Comparison of ENCODE assay signal across 8 cellular contexts in the genomic region with DNA sequence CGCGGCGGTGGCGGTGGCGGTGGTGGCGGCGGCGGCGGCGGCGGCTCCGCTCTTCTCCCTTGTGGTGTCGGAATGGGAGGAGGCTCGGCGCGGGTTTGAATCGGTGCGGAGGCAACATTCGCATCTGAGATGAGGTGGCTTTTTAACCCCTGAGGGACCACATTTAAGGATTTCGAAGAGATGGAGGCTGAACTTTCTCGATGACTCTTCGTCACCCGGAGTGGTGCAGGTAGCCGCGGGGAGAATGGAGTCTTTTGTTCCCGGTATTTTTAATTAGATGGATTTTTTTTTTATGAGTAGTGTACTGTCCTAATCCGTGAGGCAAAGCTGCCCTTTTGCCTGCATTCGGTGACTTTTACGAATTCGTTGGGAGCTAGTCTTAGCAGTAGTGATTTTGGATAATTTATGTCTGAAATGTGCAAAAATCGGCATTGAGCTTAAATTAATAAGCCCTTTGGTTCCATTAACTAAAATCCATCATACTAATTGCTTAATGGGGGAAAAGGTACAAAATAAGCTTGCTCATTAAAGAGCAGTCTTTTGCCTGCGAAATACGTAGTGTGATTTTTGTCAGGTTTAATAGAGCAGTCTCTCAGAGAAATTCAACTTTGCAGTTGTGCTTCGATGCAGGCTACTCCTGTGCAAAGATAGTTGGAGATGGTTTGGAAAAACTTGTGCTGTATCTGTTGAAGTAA.
DNase-seq lines count a peak whose midpoint lies in the region; ATAC-seq and TF ChIP-seq lines count a peak whose summit lies in the region.

No MANE protein-coding gene starts in this region.

- H3K9me2 ChIP-seq in neural cell (ENCODE audit: insufficient read depth, low read length) (no peaks in the 10 kb centered on the region), OCI-LY7 (ENCODE audit: insufficient read depth, low read length) (no peaks in the 10 kb centered on the region)

- H3K27ac ChIP-seq in Peyer's patch (peak overlapping the region in 1 of 4 donors; percentile 59), neural cell (ENCODE audit: low read length) (peak overlapping the region; percentile 63), OCI-LY7 (ENCODE audit: low read depth, low read length, poor library complexity, severe bottlenecking) (no peak overlapping the region)

- H3K4me3 Mint-ChIP-seq in stimulated activated naive CD8-positive, alpha-beta T cell treated with anti-CD3 and anti-CD28 coated beads, Interleukin-15, Interleukin-2, amounts not matched to agents 100 ng/mL and 50 ng/mL, for 24 hours: peak overlapping the region; percentile 76

- no peaks in the 10 kb centered on the region for H3F3A ChIP-seq in neural cell (ENCODE audit: insufficient read depth, low read length, poor library complexity, severe bottlenecking)

- H3K36me3 ChIP-seq in Peyer's patch (no peaks in the 10 kb centered on the region), neural cell (ENCODE audit: insufficient read depth, low read length) (no peaks in the 10 kb centered on the region), OCI-LY7 (ENCODE audit: insufficient read depth, low read length) (no peaks in the 10 kb centered on the region), mucosa of descending colon (ENCODE audit: low read depth) (no peaks in the 10 kb centered on the region)

- H3K4me3 ChIP-seq in Peyer's patch (peak overlapping the region; percentile 32 to 62 (median 50)), epithelial cell of esophagus (ENCODE audit: low read length) (peak overlapping the region; percentile 70), neural cell (ENCODE audit: low read length) (peak overlapping the region; percentile 72), OCI-LY7 (ENCODE audit: low read depth, low read length, poor library complexity, severe bottlenecking) (no peak overlapping the region), mucosa of descending colon (no peak overlapping the region)

- intact Hi-C loops in OCI-LY7 (cut with micrococcal nuclease; ENCODE audit: unreplicated experiment) (no loop called here), mucosa of descending colon (cut with DNase I, micrococcal nuclease) (no loop called here)

- H3K36me3 Mint-ChIP-seq in stimulated activated naive CD8-positive, alpha-beta T cell treated with anti-CD3 and anti-CD28 coated beads, Interleukin-15, Interleukin-2, amounts not matched to agents 100 ng/mL and 50 ng/mL, for 24 hours (ENCODE audit: low read depth): peaks cover 5% of the 10 kb centered on the region

- POLR2A ChIA-PET in OCI-LY7 (lab: Charles Lee): interaction anchor here (0.5 kb wide), 1 partner anchor 21 kb away, joined by 3 read pairs; no protein-coding TSS in a partner anchor

- peaks cover 70% of the 10 kb centered on the region for H3K27me3 Mint-ChIP-seq in stimulated activated naive CD8-positive, alpha-beta T cell treated with anti-CD3 and anti-CD28 coated beads, Interleukin-15, Interleukin-2, amounts not matched to agents 100 ng/mL and 50 ng/mL, for 24 hours

- no peaks in the 10 kb centered on the region for H3K9me3 Mint-ChIP-seq in stimulated activated naive CD8-positive, alpha-beta T cell treated with anti-CD3 and anti-CD28 coated beads, Interleukin-15, Interleukin-2, amounts not matched to agents 100 ng/mL and 50 ng/mL, for 24 hours

- H3K79me2 ChIP-seq in neural cell (replicated peaks; ENCODE audit: insufficient read depth, low read length) (peaks cover 39% of the 10 kb centered on the region), OCI-LY7 (ENCODE audit: insufficient read depth, low read depth, low read length) (no peaks in the 10 kb centered on the region)

- no peaks in the 10 kb centered on the region for H4K20me1 ChIP-seq in neural cell (ENCODE audit: insufficient read depth)
- no peaks in the 10 kb centered on the region for H4K20me1 ChIP-seq in OCI-LY7 (ENCODE audit: insufficient read depth, low read length)

- H3K9me3 ChIP-seq in Peyer's patch (no peaks in the 10 kb centered on the region), neural cell (ENCODE audit: low read length) (no peaks in the 10 kb centered on the region), OCI-LY7 (ENCODE audit: low read length) (no peaks in the 10 kb centered on the region), mucosa of descending colon (no peaks in the 10 kb centered on the region)

- BruUV-seq in OCI-LY7 (replicated peaks; lab: Mats Ljungman, UMichigan): no TSS peak

- TF ChIP-seq RAD21 in neural cell (conservative IDR thresholded peaks at IDR 0.05): no peak

- H3K27me3 ChIP-seq in Peyer's patch: peaks cover 0 to 10% of the 10 kb centered on the region in 2 donors
- peaks cover 6% of the 10 kb centered on the region for H3K27me3 ChIP-seq in neural cell (ENCODE audit: insufficient read depth, low read depth, low read length)

- ATAC-seq in stimulated activated naive CD8-positive, alpha-beta T cell treated with anti-CD3 and anti-CD28 coated beads, Interleukin-15, Interleukin-2, amounts not matched to agents 100 U/mL and 50 U/mL, for 24 hours: no peak
- ATAC-seq in GM21786 (IDR thresholded peaks at IDR 0.05; ENCODE audit: unreplicated experiment) (no peak), mucosa of descending colon (no peak)

- no peak overlapping the region for H3K27ac Mint-ChIP-seq in stimulated activated naive CD8-positive, alpha-beta T cell treated with anti-CD3 and anti-CD28 coated beads, Interleukin-15, Interleukin-2, amounts not matched to agents 100 ng/mL and 50 ng/mL, for 24 hours

- no peak for TF ChIP-seq EP300 in neural cell (conservative IDR thresholded peaks at IDR 0.05; ENCODE audit: poor library complexity, severe bottlenecking)

- CTCF ChIA-PET in OCI-LY7 (lab: Charles Lee; ENCODE audit: unreplicated experiment): no interaction called here

- H2AFZ ChIP-seq in neural cell (ENCODE audit: low read depth, low read length): no peak overlapping the region
- H2AFZ ChIP-seq in OCI-LY7 (ENCODE audit: low read length): no peak overlapping the region

- no peak for TF ChIP-seq CTCF in Peyer's patch (IDR thresholded peaks at IDR 0.05)
- TF ChIP-seq CTCF in epithelial cell of esophagus (IDR thresholded peaks at IDR 0.05; ENCODE audit: insufficient read depth, low read depth, low read length, missing control alignments): no peak
- TF ChIP-seq CTCF in neural cell (IDR thresholded peaks at IDR 0.05; ENCODE audit: poor library complexity, severe bottlenecking): no peak
- no peak for TF ChIP-seq CTCF in OCI-LY7 (conservative IDR thresholded peaks at IDR 0.05; ENCODE audit: low read length)
- TF ChIP-seq CTCF in mucosa of descending colon (IDR thresholded peaks at IDR 0.05): no peak

- H3K4me1 ChIP-seq in Peyer's patch (peaks cover 0 to 10% (median 4%) of the 10 kb centered on the region in 4 donors), OCI-LY7 (ENCODE audit: insufficient read depth, low read length, poor library complexity, severe bottlenecking) (no peaks in the 10 kb centered on the region), mucosa of descending colon (ENCODE audit: low read depth) (peaks cover 8% of the 10 kb centered on the region)

- H3K4me1 Mint-ChIP-seq in stimulated activated naive CD8-positive, alpha-beta T cell treated with anti-CD3 and anti-CD28 coated beads, Interleukin-15, Interleukin-2, amounts not matched to agents 100 ng/mL and 50 ng/mL, for 24 hours (ENCODE audit: low read depth): peaks cover 21% of the 10 kb centered on the region

- no peak for TF ChIP-seq POLR2A in Peyer's patch (IDR thresholded peaks at IDR 0.05)

- no peak for DNase-seq in stimulated activated naive CD8-positive, alpha-beta T cell treated with anti-CD3 and anti-CD28 coated beads, Interleukin-15, Interleukin-2, amounts not matched to agents 100 U/mL and 50 U/mL, for 24 hours
- DNase-seq in Peyer's patch (no peak), epithelial cell of esophagus (ENCODE audit: low read depth) (no peak), OCI-LY7 (ENCODE audit: low spot score) (no peak), mucosa of descending colon (no peak)

- H3K4me2 ChIP-seq in neural cell (ENCODE audit: low read length): peak overlapping the region; percentile 83
- H3K4me2 ChIP-seq in OCI-LY7 (ENCODE audit: low read length): no peak overlapping the region

- H3K9ac ChIP-seq in neural cell (ENCODE audit: low read length): peak overlapping the region; percentile 74

TF ChIP-seq in neural cell, 6 proteins besides CTCF, POLR2A, EP300 and RAD21:
- TF ChIP-seq POLR2AphosphoS5 (IDR thresholded peaks at IDR 0.05) (no peak), SMC3 (conservative IDR thresholded peaks at IDR 0.05; ENCODE audit: poor library complexity) (no peak), REST (IDR thresholded peaks at IDR 0.05; ENCODE audit: borderline replicate concordance) (no peak), TAF1 (IDR thresholded peaks at IDR 0.05; ENCODE audit: low read depth) (no peak), MXI1 (conservative IDR thresholded peaks at IDR 0.05; ENCODE audit: poor library complexity, severe bottlenecking) (no peak), EZH2 (IDR thresholded peaks at IDR 0.05; ENCODE audit: borderline replicate concordance, insufficient read depth, low read length, poor library complexity, severe bottlenecking) (no peak)

Comparison
In these comparisons a context has a peak if more than half of its experiments do, and no peak if none do; other contexts are left out.
1. H3K4me3 ChIP-seq: peak in Peyer's patch (4 of 4), epithelial cell of esophagus (single experiment) and neural cell (single experiment); none in OCI-LY7 (single experiment) and mucosa of descending colon (single experiment).